1 cellular context compared by ENCODE assay signal in the genomic region with DNA sequence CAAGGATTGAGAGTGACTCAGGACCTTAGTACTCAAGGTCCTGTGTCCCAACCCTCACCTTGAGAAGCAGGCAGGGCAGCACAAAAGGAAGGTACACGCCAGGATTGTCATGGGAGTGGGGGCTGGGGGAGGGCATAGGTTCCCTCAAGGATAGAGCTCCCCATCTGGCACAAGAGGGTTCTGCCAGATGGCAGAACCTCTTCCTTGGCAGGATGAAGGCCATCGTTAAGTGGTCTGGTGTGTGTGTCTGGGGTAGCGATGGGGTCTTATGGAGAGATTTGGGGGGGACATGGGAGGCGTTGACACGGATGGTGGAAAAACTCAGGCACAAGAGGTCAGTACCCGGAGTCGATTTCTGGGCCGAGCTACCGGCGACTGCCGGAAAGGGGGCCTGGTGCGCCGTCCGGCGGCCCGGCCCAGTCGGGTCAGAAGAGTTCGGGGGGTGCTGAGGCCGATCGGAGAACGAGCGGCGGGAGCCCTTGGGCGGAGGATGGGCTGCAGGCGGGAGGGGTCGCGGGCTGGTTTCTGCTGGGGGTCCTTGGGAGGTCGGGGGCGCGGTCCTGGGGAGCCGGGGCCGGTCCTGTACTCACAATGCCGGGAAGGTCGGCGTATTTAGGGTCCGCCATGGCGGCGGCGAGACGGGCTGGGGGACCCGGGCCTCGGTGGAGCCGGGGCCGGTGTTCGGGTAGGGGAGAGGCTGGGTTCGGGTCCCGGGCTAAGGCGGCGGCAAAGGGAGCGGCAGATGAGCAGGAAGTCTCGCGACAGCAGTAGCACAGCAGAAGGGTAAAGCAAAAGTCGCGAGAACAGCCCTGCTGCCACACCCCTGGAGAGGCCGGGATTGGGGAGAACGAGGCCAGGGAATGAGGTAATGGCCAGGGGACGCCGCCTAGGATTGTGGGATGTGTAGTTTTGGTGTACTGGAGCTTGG.
TF ChIP-seq lines count a peak whose summit lies in the region.

A gene (minus strand): TSS at position 755 of the 928 bp plus-strand sequence. CDS start 129 bp downstream, at position 626.

TF ChIP-seq in HepG2, 621 proteins besides CTCF, POLR2A, EP300 and RAD21 (continued from another document and continues in another):
- TF ChIP-seq, protein P1, sequence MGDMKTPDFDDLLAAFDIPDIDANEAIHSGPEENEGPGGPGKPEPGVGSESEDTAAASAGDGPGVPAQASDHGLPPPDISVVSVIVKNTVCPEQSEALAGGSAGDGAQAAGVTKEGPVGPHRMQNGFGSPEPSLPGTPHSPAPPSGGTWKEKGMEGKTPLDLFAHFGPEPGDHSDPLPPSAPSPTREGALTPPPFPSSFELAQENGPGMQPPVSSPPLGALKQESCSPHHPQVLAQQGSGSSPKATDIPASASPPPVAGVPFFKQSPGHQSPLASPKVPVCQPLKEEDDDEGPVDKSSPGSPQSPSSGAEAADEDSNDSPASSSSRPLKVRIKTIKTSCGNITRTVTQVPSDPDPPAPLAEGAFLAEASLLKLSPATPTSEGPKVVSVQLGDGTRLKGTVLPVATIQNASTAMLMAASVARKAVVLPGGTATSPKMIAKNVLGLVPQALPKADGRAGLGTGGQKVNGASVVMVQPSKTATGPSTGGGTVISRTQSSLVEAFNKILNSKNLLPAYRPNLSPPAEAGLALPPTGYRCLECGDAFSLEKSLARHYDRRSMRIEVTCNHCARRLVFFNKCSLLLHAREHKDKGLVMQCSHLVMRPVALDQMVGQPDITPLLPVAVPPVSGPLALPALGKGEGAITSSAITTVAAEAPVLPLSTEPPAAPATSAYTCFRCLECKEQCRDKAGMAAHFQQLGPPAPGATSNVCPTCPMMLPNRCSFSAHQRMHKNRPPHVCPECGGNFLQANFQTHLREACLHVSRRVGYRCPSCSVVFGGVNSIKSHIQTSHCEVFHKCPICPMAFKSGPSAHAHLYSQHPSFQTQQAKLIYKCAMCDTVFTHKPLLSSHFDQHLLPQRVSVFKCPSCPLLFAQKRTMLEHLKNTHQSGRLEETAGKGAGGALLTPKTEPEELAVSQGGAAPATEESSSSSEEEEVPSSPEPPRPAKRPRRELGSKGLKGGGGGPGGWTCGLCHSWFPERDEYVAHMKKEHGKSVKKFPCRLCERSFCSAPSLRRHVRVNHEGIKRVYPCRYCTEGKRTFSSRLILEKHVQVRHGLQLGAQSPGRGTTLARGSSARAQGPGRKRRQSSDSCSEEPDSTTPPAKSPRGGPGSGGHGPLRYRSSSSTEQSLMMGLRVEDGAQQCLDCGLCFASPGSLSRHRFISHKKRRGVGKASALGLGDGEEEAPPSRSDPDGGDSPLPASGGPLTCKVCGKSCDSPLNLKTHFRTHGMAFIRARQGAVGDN (CRISPR knock-in tag; IDR thresholded peaks at IDR 0.05) = peak; percentile 72
- TF ChIP-seq FOSL1 (CRISPR knock-in tag; IDR thresholded peaks at IDR 0.05; ENCODE audit: borderline replicate concordance) (no peak), ZFP90 (CRISPR knock-in tag; IDR thresholded peaks at IDR 0.05; ENCODE audit: borderline replicate concordance) (no peak), ARID2 (CRISPR knock-in tag; IDR thresholded peaks at IDR 0.05; ENCODE audit: borderline replicate concordance) (no peak), MXD4 (CRISPR knock-in tag; IDR thresholded peaks at IDR 0.05) (no peak), SMAD3 (CRISPR knock-in tag; IDR thresholded peaks at IDR 0.05) (peak; percentile 49; the same call in 1 of the 2 replicates), ZNF879 (CRISPR knock-in tag; IDR thresholded peaks at IDR 0.05) (0 out of 2 replicates have a peak, but pooled peaks have one; percentile 53), ZBTB20 (CRISPR knock-in tag; IDR thresholded peaks at IDR 0.05; ENCODE audit: borderline replicate concordance, low read depth) (no peak; the same call in 1 of the 2 replicates), KDM4B (CRISPR knock-in tag; IDR thresholded peaks at IDR 0.05) (no peak), NFYB (CRISPR knock-in tag; IDR thresholded peaks at IDR 0.05) (peak; percentile 66), SP5 (CRISPR knock-in tag; IDR thresholded peaks at IDR 0.05; ENCODE audit: borderline replicate concordance, low read depth) (peak; percentile 49; the same call in 1 of the 2 replicates), NFKB2 (CRISPR knock-in tag; IDR thresholded peaks at IDR 0.05; ENCODE audit: borderline replicate concordance) (peak; percentile 29; the same call in 1 of the 2 replicates), KLF11 (CRISPR knock-in tag; IDR thresholded peaks at IDR 0.05) (peak; percentile 25; the same call in 1 of the 2 replicates), TCF12 (IDR thresholded peaks at IDR 0.05) (no peak), TCF12 (CRISPR knock-in tag; IDR thresholded peaks at IDR 0.05) (no peak), ZFP82 (CRISPR knock-in tag; IDR thresholded peaks at IDR 0.05; ENCODE audit: borderline replicate concordance) (peak; percentile 47; the same call in 1 of the 2 replicates), YEATS2 (CRISPR knock-in tag; IDR thresholded peaks at IDR 0.05; ENCODE audit: borderline replicate concordance) (peak; percentile 81), ZNF350 (CRISPR knock-in tag; IDR thresholded peaks at IDR 0.05; ENCODE audit: borderline replicate concordance, low read depth) (0 out of 2 replicates have a peak, but pooled peaks have one; percentile 7), MEF2D (CRISPR knock-in tag; IDR thresholded peaks at IDR 0.05) (no peak; the same call in 1 of the 2 replicates), RFX5 (IDR thresholded peaks at IDR 0.05; ENCODE audit: low read depth, low read length) (no peak), NFE2L2 (IDR thresholded peaks at IDR 0.05; ENCODE audit: low read length) (no peak), HNRNPK (IDR thresholded peaks at IDR 0.05; ENCODE audit: low read depth, low read length, poor library complexity, severe bottlenecking) (peak; percentile 42), SSRP1 (CRISPR knock-in tag; IDR thresholded peaks at IDR 0.05) (no peak), ZNF878 (CRISPR knock-in tag; IDR thresholded peaks at IDR 0.05) (no peak)
- TF ChIP-seq, protein P2, sequence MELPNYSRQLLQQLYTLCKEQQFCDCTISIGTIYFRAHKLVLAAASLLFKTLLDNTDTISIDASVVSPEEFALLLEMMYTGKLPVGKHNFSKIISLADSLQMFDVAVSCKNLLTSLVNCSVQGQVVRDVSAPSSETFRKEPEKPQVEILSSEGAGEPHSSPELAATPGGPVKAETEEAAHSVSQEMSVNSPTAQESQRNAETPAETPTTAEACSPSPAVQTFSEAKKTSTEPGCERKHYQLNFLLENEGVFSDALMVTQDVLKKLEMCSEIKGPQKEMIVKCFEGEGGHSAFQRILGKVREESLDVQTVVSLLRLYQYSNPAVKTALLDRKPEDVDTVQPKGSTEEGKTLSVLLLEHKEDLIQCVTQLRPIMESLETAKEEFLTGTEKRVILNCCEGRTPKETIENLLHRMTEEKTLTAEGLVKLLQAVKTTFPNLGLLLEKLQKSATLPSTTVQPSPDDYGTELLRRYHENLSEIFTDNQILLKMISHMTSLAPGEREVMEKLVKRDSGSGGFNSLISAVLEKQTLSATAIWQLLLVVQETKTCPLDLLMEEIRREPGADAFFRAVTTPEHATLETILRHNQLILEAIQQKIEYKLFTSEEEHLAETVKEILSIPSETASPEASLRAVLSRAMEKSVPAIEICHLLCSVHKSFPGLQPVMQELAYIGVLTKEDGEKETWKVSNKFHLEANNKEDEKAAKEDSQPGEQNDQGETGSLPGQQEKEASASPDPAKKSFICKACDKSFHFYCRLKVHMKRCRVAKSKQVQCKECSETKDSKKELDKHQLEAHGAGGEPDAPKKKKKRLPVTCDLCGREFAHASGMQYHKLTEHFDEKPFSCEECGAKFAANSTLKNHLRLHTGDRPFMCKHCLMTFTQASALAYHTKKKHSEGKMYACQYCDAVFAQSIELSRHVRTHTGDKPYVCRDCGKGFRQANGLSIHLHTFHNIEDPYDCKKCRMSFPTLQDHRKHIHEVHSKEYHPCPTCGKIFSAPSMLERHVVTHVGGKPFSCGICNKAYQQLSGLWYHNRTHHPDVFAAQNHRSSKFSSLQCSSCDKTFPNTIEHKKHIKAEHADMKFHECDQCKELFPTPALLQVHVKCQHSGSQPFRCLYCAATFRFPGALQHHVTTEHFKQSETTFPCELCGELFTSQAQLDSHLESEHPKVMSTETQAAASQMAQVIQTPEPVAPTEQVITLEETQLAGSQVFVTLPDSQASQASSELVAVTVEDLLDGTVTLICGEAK (IDR thresholded peaks at IDR 0.05) = no peak
- TF ChIP-seq, protein P2 (CRISPR knock-in tag; IDR thresholded peaks at IDR 0.05) = no peak
- TF ChIP-seq, protein P3, sequence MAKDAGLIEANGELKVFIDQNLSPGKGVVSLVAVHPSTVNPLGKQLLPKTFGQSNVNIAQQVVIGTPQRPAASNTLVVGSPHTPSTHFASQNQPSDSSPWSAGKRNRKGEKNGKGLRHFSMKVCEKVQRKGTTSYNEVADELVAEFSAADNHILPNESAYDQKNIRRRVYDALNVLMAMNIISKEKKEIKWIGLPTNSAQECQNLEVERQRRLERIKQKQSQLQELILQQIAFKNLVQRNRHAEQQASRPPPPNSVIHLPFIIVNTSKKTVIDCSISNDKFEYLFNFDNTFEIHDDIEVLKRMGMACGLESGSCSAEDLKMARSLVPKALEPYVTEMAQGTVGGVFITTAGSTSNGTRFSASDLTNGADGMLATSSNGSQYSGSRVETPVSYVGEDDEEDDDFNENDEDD (CRISPR knock-in tag; IDR thresholded peaks at IDR 0.05; ENCODE audit: borderline replicate concordance) = peak; percentile 37; the same call in 1 of the 2 replicates
- TF ChIP-seq, protein P4, sequence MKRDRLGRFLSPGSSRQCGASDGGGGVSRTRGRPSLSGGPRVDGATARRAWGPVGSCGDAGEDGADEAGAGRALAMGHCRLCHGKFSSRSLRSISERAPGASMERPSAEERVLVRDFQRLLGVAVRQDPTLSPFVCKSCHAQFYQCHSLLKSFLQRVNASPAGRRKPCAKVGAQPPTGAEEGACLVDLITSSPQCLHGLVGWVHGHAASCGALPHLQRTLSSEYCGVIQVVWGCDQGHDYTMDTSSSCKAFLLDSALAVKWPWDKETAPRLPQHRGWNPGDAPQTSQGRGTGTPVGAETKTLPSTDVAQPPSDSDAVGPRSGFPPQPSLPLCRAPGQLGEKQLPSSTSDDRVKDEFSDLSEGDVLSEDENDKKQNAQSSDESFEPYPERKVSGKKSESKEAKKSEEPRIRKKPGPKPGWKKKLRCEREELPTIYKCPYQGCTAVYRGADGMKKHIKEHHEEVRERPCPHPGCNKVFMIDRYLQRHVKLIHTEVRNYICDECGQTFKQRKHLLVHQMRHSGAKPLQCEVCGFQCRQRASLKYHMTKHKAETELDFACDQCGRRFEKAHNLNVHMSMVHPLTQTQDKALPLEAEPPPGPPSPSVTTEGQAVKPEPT (CRISPR knock-in tag; IDR thresholded peaks at IDR 0.05; ENCODE audit: low read depth) = 0 out of 2 replicates have a peak, but pooled peaks have one; percentile 37
- TF ChIP-seq, protein P5, sequence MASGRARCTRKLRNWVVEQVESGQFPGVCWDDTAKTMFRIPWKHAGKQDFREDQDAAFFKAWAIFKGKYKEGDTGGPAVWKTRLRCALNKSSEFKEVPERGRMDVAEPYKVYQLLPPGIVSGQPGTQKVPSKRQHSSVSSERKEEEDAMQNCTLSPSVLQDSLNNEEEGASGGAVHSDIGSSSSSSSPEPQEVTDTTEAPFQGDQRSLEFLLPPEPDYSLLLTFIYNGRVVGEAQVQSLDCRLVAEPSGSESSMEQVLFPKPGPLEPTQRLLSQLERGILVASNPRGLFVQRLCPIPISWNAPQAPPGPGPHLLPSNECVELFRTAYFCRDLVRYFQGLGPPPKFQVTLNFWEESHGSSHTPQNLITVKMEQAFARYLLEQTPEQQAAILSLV (CRISPR knock-in tag; IDR thresholded peaks at IDR 0.05; ENCODE audit: borderline replicate concordance) = no peak
- TF ChIP-seq, protein P6, sequence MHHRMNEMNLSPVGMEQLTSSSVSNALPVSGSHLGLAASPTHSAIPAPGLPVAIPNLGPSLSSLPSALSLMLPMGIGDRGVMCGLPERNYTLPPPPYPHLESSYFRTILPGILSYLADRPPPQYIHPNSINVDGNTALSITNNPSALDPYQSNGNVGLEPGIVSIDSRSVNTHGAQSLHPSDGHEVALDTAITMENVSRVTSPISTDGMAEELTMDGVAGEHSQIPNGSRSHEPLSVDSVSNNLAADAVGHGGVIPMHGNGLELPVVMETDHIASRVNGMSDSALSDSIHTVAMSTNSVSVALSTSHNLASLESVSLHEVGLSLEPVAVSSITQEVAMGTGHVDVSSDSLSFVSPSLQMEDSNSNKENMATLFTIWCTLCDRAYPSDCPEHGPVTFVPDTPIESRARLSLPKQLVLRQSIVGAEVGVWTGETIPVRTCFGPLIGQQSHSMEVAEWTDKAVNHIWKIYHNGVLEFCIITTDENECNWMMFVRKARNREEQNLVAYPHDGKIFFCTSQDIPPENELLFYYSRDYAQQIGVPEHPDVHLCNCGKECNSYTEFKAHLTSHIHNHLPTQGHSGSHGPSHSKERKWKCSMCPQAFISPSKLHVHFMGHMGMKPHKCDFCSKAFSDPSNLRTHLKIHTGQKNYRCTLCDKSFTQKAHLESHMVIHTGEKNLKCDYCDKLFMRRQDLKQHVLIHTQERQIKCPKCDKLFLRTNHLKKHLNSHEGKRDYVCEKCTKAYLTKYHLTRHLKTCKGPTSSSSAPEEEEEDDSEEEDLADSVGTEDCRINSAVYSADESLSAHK (CRISPR knock-in tag; IDR thresholded peaks at IDR 0.05; ENCODE audit: borderline replicate concordance) = no peak
